10 cellular contexts compared by ENCODE assay signal in the genomic region with DNA sequence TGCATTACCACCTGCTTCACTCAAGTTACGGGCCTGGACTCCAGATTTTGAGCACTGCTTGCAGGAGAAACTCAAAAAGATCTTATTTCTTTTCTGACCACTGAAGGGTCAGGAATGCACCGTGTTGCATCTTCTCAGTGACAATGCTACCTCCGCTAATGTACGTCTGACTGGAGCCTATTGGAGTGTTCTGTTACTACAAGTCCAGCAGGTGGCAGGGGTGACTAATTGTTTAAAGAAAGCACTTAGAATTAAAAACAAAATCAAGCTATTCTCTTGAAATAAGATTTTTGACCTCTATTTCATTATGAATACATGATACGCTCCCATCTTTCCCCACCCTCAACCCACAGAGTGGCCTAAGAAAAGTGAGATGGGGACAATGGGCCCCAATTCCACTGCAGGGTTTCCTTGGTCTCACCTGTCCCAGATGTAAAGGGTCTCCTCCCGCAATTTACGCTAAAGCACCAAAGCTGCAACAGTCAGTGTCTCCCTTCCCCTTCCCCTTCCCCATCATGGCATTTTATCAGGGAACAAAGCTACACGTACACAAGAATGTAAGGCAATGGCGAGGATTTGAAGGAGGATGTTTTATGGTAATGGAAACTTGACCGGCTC. TPM values are rescaled to one million over a fixed set of nuclear protein-coding genes. Genes with fewer than 3 reads are reported as not detected.
DNase-seq lines count a peak whose midpoint lies in the region; ATAC-seq, FAIRE-seq and TF ChIP-seq lines count a peak whose summit lies in the region.
"Had no signal": no experiment of that assay in that cellular context is flagged by ENCODE, and none has a peak within 500 bp of the region (broad histone marks: within the 10 kb centered on the region; RNA-seq: fewer than 3 reads in every experiment).

No MANE protein-coding gene starts in this region.

- no peak overlapping the region for H3K27ac ChIP-seq in GM12878 (ENCODE audit: control insufficient read depth, insufficient read depth)

- H3K4me2 ChIP-seq in GM12878 (ENCODE audit: control insufficient read depth, insufficient read depth): no peak overlapping the region

- intact Hi-C loops in GM12878 (cut with micrococcal nuclease; ENCODE audit: unreplicated experiment): loop anchor here (1.0 kb wide), 1 partner anchor 902 kb away; no protein-coding TSS in a partner anchor

- SMC1A ChIA-PET in GM12878 (lab: Charles Lee; ENCODE audit: uncharacterized antibody, unreplicated experiment): interaction anchor here (0.6 to 2.5 kb wide), 8 partner anchors 8 to 1039 kb away, joined by 3 to 9 read pairs (median 3); no protein-coding TSS in a partner anchor

- DNase-seq in COLO668 (lab: John Stamatoyannopoulos, UW; ENCODE audit: unreplicated experiment) (peak; percentile 48), HAP-1 (ENCODE audit: low spot score in 2 of 2) (peak; percentile 50 to 60), NCI-H446 (lab: John Stamatoyannopoulos, UW) (peak; percentile 17 to 53), GM12878 (ENCODE audit: low read depth, low spot score) (no peak), left lobe of liver (ENCODE audit: low spot score) (no peak), activated gamma-delta T cell treated with Interleukin-2 at 50 U/mL for 16 hours (no peak)

- no peaks in the 10 kb centered on the region for H3K79me2 ChIP-seq in GM12878 (ENCODE audit: control insufficient read depth, insufficient read depth, low read length)

- FAIRE-seq in GM12878 (lab: Jason Lieb, UNC): peak; percentile 59

- POLR2A ChIA-PET in GM12878 (lab: Charles Lee): no interaction called here

- H3K4me3 ChIP-seq in HAP-1: no peak overlapping the region
- H3K4me3 ChIP-seq in GM12878: no peak overlapping the region

- H3K36me3 ChIP-seq in HAP-1 (replicated peaks) (no peaks in the 10 kb centered on the region), GM12878 (ENCODE audit: control insufficient read depth in 2 of 2, insufficient read depth in 2 of 2, low read length in 1 of 2) (no peaks in the 10 kb centered on the region)

- RAD21 ChIA-PET in GM12878 (lab: Charles Lee; ENCODE audit: unreplicated experiment): interaction anchor here (0.6 to 3.0 kb wide), 2 partner anchors 902 to 1036 kb away, joined by 3 to 6 read pairs (median 3); no protein-coding TSS in a partner anchor

- TF ChIP-seq CTCF in GM12878 (IDR thresholded peaks at IDR 0.05 in 2 of 3, conservative IDR thresholded peaks at IDR 0.05 in 1 of 3; ENCODE audit: control insufficient read depth in 2 of 3, extremely low read depth in 1 of 3, insufficient read depth in 1 of 3, low read depth in 3 of 3, low read length in 3 of 3): peak; percentile 37 to 66 (median 54); a peak in 5 of 6 replicates

- H3K9me3 ChIP-seq in HAP-1 (no peaks in the 10 kb centered on the region), GM12878 (replicated peaks; ENCODE audit: control insufficient read depth, insufficient read depth, low read length) (no peaks in the 10 kb centered on the region)

- no peak for TF ChIP-seq EP300 in GM12878 (IDR thresholded peaks at IDR 0.05; ENCODE audit: borderline replicate concordance in 1 of 2, control insufficient read depth in 1 of 2, low read depth in 2 of 2, low read length in 2 of 2)

- CTCF ChIA-PET in GM12878 (lab: Yijun Ruan, JAX): interaction anchor here (0.7 to 2.4 kb wide), 18 partner anchors 8 to 1044 kb away, joined by 3 to 19 read pairs (median 4); no protein-coding TSS in a partner anchor

- WGBS in GM12878 (ENCODE audit: insufficient coverage, insufficient replicate concordance, low lambda C conversion rate, missing lambda C conversion rate): 62% methylated on average over 10 of the region's 10 CpGs

- H3K9ac ChIP-seq in GM12878 (ENCODE audit: control insufficient read depth, insufficient read depth, low read length): no peak overlapping the region

- ATAC-seq in GM12878 (peak; percentile 82), left lobe of liver (peak; percentile 74), HG03175 (IDR thresholded peaks at IDR 0.05; ENCODE audit: unreplicated experiment) (no peak), HG03135 (IDR thresholded peaks at IDR 0.05; ENCODE audit: unreplicated experiment) (no peak)

- TF ChIP-seq POLR2A in GM12878 (IDR thresholded peaks at IDR 0.05; ENCODE audit: low read depth, low read length): no peak

- H3K4me1 ChIP-seq in HAP-1 (no peaks in the 10 kb centered on the region; the same call in 1 of the 2 replicates), GM12878 (ENCODE audit: control insufficient read depth, insufficient read depth, low read length) (no peaks in the 10 kb centered on the region)

- no peaks in the 10 kb centered on the region for H4K20me1 ChIP-seq in GM12878 (ENCODE audit: control insufficient read depth, insufficient read depth)

- in situ Hi-C loops in HAP-1 (cut with MboI; ENCODE audit: low sequenced_read_pairs) (loop anchor here (10.0 to 25.0 kb wide), 2 partner anchors 224 to 1047 kb away; no protein-coding TSS in a partner anchor), GM12878 (cut with MboI) (loop anchor here (5.0 kb wide), 1 partner anchor 904 kb away; no protein-coding TSS in a partner anchor)

- peak; percentile 69 for TF ChIP-seq RAD21 in GM12878 (IDR thresholded peaks at IDR 0.05; ENCODE audit: insufficient read depth, low read depth, low read length)

- no peak overlapping the region for H2AFZ ChIP-seq in GM12878 (ENCODE audit: control insufficient read depth, low read depth, low read length)

- H3K27me3 ChIP-seq in HAP-1 (ENCODE audit: low read depth): peaks cover 2% of the 10 kb centered on the region; the same call in 1 of the 2 replicates
- H3K27me3 ChIP-seq in GM12878 (replicated peaks in 1 of 2; ENCODE audit: control insufficient read depth in 2 of 2, insufficient read depth in 2 of 2, low read length in 1 of 2): no peaks in the 10 kb centered on the region

- no TSS peak for BruUV-seq in GM12878 (replicated peaks; lab: Mats Ljungman, UMichigan)

TF ChIP-seq in GM12878, 131 proteins besides CTCF, POLR2A, EP300 and RAD21:
- TF ChIP-seq SREBF2 (IDR thresholded peaks at IDR 0.05; ENCODE audit: low read length) (no peak), STAT3 (IDR thresholded peaks at IDR 0.05; ENCODE audit: low read depth, low read length) (no peak), SMC3 (IDR thresholded peaks at IDR 0.05; ENCODE audit: borderline replicate concordance, low read length) (peak; percentile 54; the same call in 1 of the 2 replicates), PKNOX1 (IDR thresholded peaks at IDR 0.05) (no peak), PBX3 (IDR thresholded peaks at IDR 0.05; ENCODE audit: insufficient replicate concordance, low read depth, low read length) (no peak), ZSCAN29 (IDR thresholded peaks at IDR 0.05) (no peak), ZNF274 (IDR thresholded peaks at IDR 0.05; ENCODE audit: insufficient read depth, insufficient read length) (no peak)

RNA-seq across cellular contexts. Expression of gene TBPL2, which starts 2.2 kb away (rescaled TPM):
- total RNA-seq in GM12878 (2013; cell fraction: nucleolus; rRNA removed): not detected in 2 replicates
- not detected in 2 replicates for total RNA-seq in GM12878 (2014; rRNA removed)
- not detected in 2 replicates for total RNA-seq in GM12878 (2014; rRNA removed; fragmentation: Illumina TruSeq; extraction: Trizol)
- 0.41 TPM in 1 of 2 replicates, not detected in the other for total RNA-seq in GM12878 (2021)
- polyA plus RNA-seq in GM12878 (2011; ENCODE audit: low read depth): not detected
- not detected in 2 replicates for polyA plus RNA-seq in GM12878 (2011; rRNA removed)
- not detected in 2 replicates for polyA plus RNA-seq in GM12878 (2011; cell fraction: cytosol; rRNA removed)
- not detected in 2 replicates for polyA plus RNA-seq in GM12878 (2011; cell fraction: nucleus; rRNA removed)
- polyA plus RNA-seq in GM12878 (2012): not detected in 2 replicates
- not detected in 2 replicates for polyA plus RNA-seq in GM12878 (2014; fragmentation: Illumina TruSeq; extraction: Trizol)
- polyA plus RNA-seq in GM12878 (2014; fragmentation: Nextera tagmentation; extraction: Ambion mirVana): not detected
- polyA plus RNA-seq in GM12878 (2014; rRNA removed): not detected in 2 replicates
- polyA plus RNA-seq in GM12878 (2016; fragmentation: Nextera tagmentation; extraction: Ambion mirVana): not detected
- polyA minus RNA-seq in GM12878 (2011; rRNA and poly(A)+ RNA removed): not detected in 2 replicates
- not detected in 2 replicates for polyA minus RNA-seq in GM12878 (2011; cell fraction: cytosol; rRNA and poly(A)+ RNA removed)
- not detected in 2 replicates for polyA minus RNA-seq in GM12878 (2011; cell fraction: nucleus; rRNA and poly(A)+ RNA removed)
- not detected for total RNA-seq in left lobe of liver
- total RNA-seq: glomerular endothelial cell had no signal
- polyA plus RNA-seq: thymus had no signal

RNA-seq across cellular contexts. Expression of gene ATG14, which starts 26.5 kb away (rescaled TPM):
- 15.0 and 16.2 TPM in 2 replicates for total RNA-seq in GM12878 (2013; cell fraction: nucleolus; rRNA removed)
- total RNA-seq in GM12878 (2014; rRNA removed): 6.3 and 7.3 TPM in 2 replicates
- 5.5 TPM in 2 replicates for total RNA-seq in GM12878 (2014; rRNA removed; fragmentation: Illumina TruSeq; extraction: Trizol)
- 4.3 and 4.5 TPM in 2 replicates for total RNA-seq in GM12878 (2021)
- polyA plus RNA-seq in GM12878 (2011; ENCODE audit: low read depth): 3.6 TPM
- 5.6 and 7.4 TPM in 2 replicates for polyA plus RNA-seq in GM12878 (2011; rRNA removed)
- polyA plus RNA-seq in GM12878 (2011; cell fraction: cytosol; rRNA removed): 2.7 and 3.0 TPM in 2 replicates
- 8.6 and 8.7 TPM in 2 replicates for polyA plus RNA-seq in GM12878 (2011; cell fraction: nucleus; rRNA removed)
- 4.1 and 4.6 TPM in 2 replicates for polyA plus RNA-seq in GM12878 (2012)
- polyA plus RNA-seq in GM12878 (2014; fragmentation: Illumina TruSeq; extraction: Trizol): 5.9 and 6.6 TPM in 2 replicates
- 1 to 10 TPM; 1.1 to 1.4 TPM for polyA plus RNA-seq in GM12878 (2014; fragmentation: Nextera tagmentation; extraction: Ambion mirVana)
- polyA plus RNA-seq in GM12878 (2014; rRNA removed): 6.4 TPM in 2 replicates
- 1 to 10 TPM; 1.8 to 2.1 TPM for polyA plus RNA-seq in GM12878 (2016; fragmentation: Nextera tagmentation; extraction: Ambion mirVana)
- 3.7 and 4.1 TPM in 2 replicates for polyA minus RNA-seq in GM12878 (2011; rRNA and poly(A)+ RNA removed)
- polyA minus RNA-seq in GM12878 (2011; cell fraction: cytosol; rRNA and poly(A)+ RNA removed): 1.6 and 1.7 TPM in 2 replicates
- polyA minus RNA-seq in GM12878 (2011; cell fraction: nucleus; rRNA and poly(A)+ RNA removed): 2.7 and 4.0 TPM in 2 replicates
- 4.1 TPM for total RNA-seq in left lobe of liver

Comparison
In these comparisons a context has a peak if more than half of its experiments do, and no peak if none do; other contexts are left out.
1. DNase-seq: peak in COLO668 (single experiment), HAP-1 (2 of 2) and NCI-H446 (2 of 2); none in GM12878 (single experiment), left lobe of liver (single experiment) and activated gamma-delta T cell treated with Interleukin-2 at 50 U/mL for 16 hours (single experiment).
2. ATAC-seq: peak in GM12878 (single experiment) and left lobe of liver (single experiment); none in HG03175 (single experiment) and HG03135 (single experiment).